1 cellular context compared by ENCODE assay signal in genomic region chr19:56566904-56567273, GRCh38.
TF ChIP-seq lines count a peak whose summit lies in the region.

No MANE protein-coding gene starts in this region.

TF ChIP-seq in H1, 55 proteins besides CTCF, POLR2A, EP300 and RAD21:
- no peak for TF ChIP-seq CTBP2 (IDR thresholded peaks at IDR 0.05; ENCODE audit: borderline replicate concordance, insufficient read depth, insufficient read length, low read length)
- no peak for TF ChIP-seq USF2 (IDR thresholded peaks at IDR 0.05; ENCODE audit: low read length)
- no peak for TF ChIP-seq NRF1 (IDR thresholded peaks at IDR 0.05; ENCODE audit: low read depth, low read length)
- no peak for TF ChIP-seq TAF7 (optimal IDR thresholded peaks at IDR 0.05; ENCODE audit: borderline replicate concordance, low read depth, low read length)
- TF ChIP-seq CHD1 (IDR thresholded peaks at IDR 0.05; ENCODE audit: low read depth, low read length) = no peak
- TF ChIP-seq TBP (IDR thresholded peaks at IDR 0.05; ENCODE audit: low read depth, low read length) = no peak
- no peak for TF ChIP-seq SIRT6 (IDR thresholded peaks at IDR 0.05; ENCODE audit: low read length)
- TF ChIP-seq KDM4A (IDR thresholded peaks at IDR 0.05; ENCODE audit: low read depth, low read length, severe bottlenecking) = no peak
- TF ChIP-seq BACH1 (IDR thresholded peaks at IDR 0.05; ENCODE audit: low read length) = no peak
- no peak for TF ChIP-seq JUN (IDR thresholded peaks at IDR 0.05; ENCODE audit: low read depth, low read length)
- TF ChIP-seq GTF2F1 (IDR thresholded peaks at IDR 0.05; ENCODE audit: borderline replicate concordance, low read depth, low read length) = no peak
- no peak for TF ChIP-seq CEBPB (IDR thresholded peaks at IDR 0.05; ENCODE audit: low read depth, low read length)
- TF ChIP-seq MAFK (IDR thresholded peaks at IDR 0.05; ENCODE audit: low read depth, low read length) = no peak
- no peak for TF ChIP-seq POLR2AphosphoS5 (IDR thresholded peaks at IDR 0.05; ENCODE audit: low read depth, low read length)
- TF ChIP-seq FOSL1 (IDR thresholded peaks at IDR 0.05; ENCODE audit: insufficient read depth, low read depth, low read length) = no peak
- no peak for TF ChIP-seq PHF8 (conservative IDR thresholded peaks at IDR 0.05; ENCODE audit: low read depth, low read length)
- TF ChIP-seq HDAC2 (IDR thresholded peaks at IDR 0.05; ENCODE audit: borderline replicate concordance in 1 of 2, low read depth in 2 of 2, low read length in 2 of 2) = 0 out of 4 replicates have a peak, but pooled peaks of 1 of the 2 experiments have one; percentile 27
- no peak for TF ChIP-seq TEAD4 (IDR thresholded peaks at IDR 0.05; ENCODE audit: low read depth, low read length)
- TF ChIP-seq RBBP5 (IDR thresholded peaks at IDR 0.05; ENCODE audit: borderline replicate concordance, low read depth, low read length) = 0 out of 2 replicates have a peak, but pooled peaks have one; percentile 12
- TF ChIP-seq RFX5 (IDR thresholded peaks at IDR 0.05; ENCODE audit: borderline replicate concordance, low read depth, low read length) = no peak
- no peak for TF ChIP-seq CBX5 (IDR thresholded peaks at IDR 0.05; ENCODE audit: low read depth, low read length)
- TF ChIP-seq CHD7 (IDR thresholded peaks at IDR 0.05; ENCODE audit: insufficient replicate concordance, low read length) = no peak
- TF ChIP-seq SIN3A (conservative IDR thresholded peaks at IDR 0.05 in 1 of 2, IDR thresholded peaks at IDR 0.05 in 1 of 2; ENCODE audit: low read depth in 1 of 2, low read length in 2 of 2) = peak in 1 of 2 experiments; percentile 73; a peak in 1 of 4 replicates
- TF ChIP-seq HDAC6 (IDR thresholded peaks at IDR 0.05; ENCODE audit: low read depth, low read length) = no peak
- TF ChIP-seq ATF2 (IDR thresholded peaks at IDR 0.05; ENCODE audit: low read length) = no peak
